21 cellular contexts compared by ENCODE assay signal in the genomic region with DNA sequence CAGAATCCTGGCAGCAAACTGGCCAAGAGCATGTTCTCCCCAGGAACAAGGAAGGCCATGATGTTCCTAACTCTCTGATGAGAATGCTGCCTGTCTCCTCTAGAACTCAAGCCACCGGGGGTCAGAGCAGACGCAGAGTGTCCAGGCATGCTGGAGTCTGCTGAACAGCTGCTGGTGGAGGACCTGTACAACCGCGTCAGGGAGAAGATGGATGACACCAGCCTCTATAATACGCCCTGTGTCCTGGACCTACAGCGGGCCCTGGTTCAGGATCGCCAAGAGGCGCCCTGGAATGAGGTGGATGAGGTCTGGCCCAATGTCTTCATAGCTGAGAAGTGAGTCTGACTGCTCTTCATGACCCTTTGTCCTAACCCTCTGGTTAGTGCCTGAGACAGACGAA. TPM values are rescaled to one million over a fixed set of nuclear protein-coding genes. Genes with fewer than 3 reads are reported as not detected.
"Had no signal": no experiment of that assay in that cellular context is flagged by ENCODE, and none has a peak within 500 bp of the region (broad histone marks: within the 10 kb centered on the region; RNA-seq: fewer than 3 reads in every experiment).

No MANE protein-coding gene starts in this region.

- ATAC-seq: HepG2 had no signal

- H3K9me3 ChIP-seq: SK-N-SH had no signal

- H3K9ac ChIP-seq: SK-N-SH had no signal

- H3K4me2 ChIP-seq: SK-N-SH had no signal

- DNase-seq: IMR-90, Karpas-422, KG1, MM.1S, NCI-H1092 treated with DMSO at 0.1 percent for 48 hours, NCI-H1436 treated with DMSO at 0.1 percent for 48 hours, NCI-H1694, NCI-H187 treated with DMSO at 0.1 percent for 48 hours, NCI-H2029 treated with DMSO at 0.1 percent for 48 hours, NCI-H2171 treated with DMSO at 0.1 percent for 48 hours, NCI-H345, NCI-H446 treated with DMSO at 0.1 percent for 48 hours, NCI-H524, NCI-H526 treated with DMSO at 0.1 percent for 48 hours, NCI-H774, RPMI8226, SHP77, SK-N-SH had no signal

- FAIRE-seq: HepG2, RCC 7860 had no signal

RNA-seq across cellular contexts. Expression of gene STYXL2, which starts 23.4 kb away (rescaled TPM):
- total RNA-seq: HepG2, IMR-90, SK-MEL-5 had no signal
- polyA plus RNA-seq: HepG2, IMR-90, SK-N-SH had no signal

RNA-seq across cellular contexts. Expression of gene GPA33, which starts 27.0 kb away (rescaled TPM):
- total RNA-seq: HepG2, IMR-90, SK-MEL-5 had no signal
- polyA plus RNA-seq: HepG2, IMR-90, SK-N-SH had no signal
